Comparison of ENCODE assay signal across 15 cellular contexts in genomic region chr20:50233325-50234212, GRCh38.
"Had no signal": no experiment of that assay in that cellular context is flagged by ENCODE, and none has a peak within 500 bp of the region (broad histone marks: within the 10 kb centered on the region; RNA-seq: fewer than 3 reads in every experiment).

No MANE protein-coding gene starts in this region.

- H3K9me3 Mint-ChIP-seq: nephron progenitor cell had no signal

- H3K4me3 ChIP-seq: ovary, sigmoid colon, thyroid gland, uterus had no signal

- DNase-seq: activated CD4-positive, alpha-beta T cell treated with anti-CD3 and anti-CD28 coated beads, Interleukin-2, amount 50 U/mL, for 4 hours; activated naive CD4-positive, alpha-beta T cell treated with Interleukin-2 at 50 U/mL for 16 hours; activated T-cell treated with anti-CD3 and anti-CD28 coated beads for 4 hours; anterior cingulate cortex; cerebellar nuclear complex; effector memory CD4-positive, alpha-beta T cell; foreskin keratinocyte; nephron progenitor cell; ovary; sigmoid colon; stimulated activated CD4-positive, alpha-beta T cell treated with anti-CD3 and anti-CD28 coated beads, Interleukin-1b, Interleukin-23, amount 100 ng/mL, for 48 hours; T-helper 9 cell; thyroid gland; uterus had no signal

- H3K4me3 Mint-ChIP-seq: nephron progenitor cell had no signal

- H3K36me3 ChIP-seq: ovary, sigmoid colon, thyroid gland, uterus had no signal

- H3K27me3 ChIP-seq: foreskin keratinocyte, ovary, sigmoid colon, thyroid gland, uterus had no signal

- H3K27ac ChIP-seq: foreskin keratinocyte, ovary, sigmoid colon, thyroid gland had no signal

- H3K9me3 ChIP-seq: ovary, sigmoid colon, thyroid gland, uterus had no signal

- H3K4me1 ChIP-seq: foreskin keratinocyte, sigmoid colon, uterus had no signal

- ATAC-seq: activated CD4-positive, CD25-positive, alpha-beta regulatory T cell treated with anti-CD3 and anti-CD28 coated beads, Interleukin-2, amount 50 U/mL, for 24 hours; foreskin keratinocyte had no signal
